Comparison of ENCODE assay signal across 1 cellular context in the genomic region with DNA sequence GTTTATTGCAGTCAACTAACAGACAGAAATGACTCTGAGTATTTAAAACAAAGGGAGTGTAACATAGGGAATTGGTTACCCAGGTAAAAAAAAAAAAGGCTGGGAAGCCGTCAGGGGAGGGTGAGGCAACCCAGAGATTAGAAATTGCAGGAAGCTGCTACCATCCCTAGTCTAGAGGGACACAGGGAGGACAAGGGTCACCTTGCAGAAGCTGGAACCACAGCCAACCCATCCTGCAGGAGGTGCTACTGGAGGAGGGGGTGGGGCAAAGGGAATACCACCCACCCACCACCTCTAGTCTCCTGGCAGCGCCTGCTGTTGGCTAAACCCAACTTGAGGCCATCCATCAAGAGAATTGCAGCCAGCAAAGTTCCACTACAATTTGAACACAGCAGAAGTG.
TF ChIP-seq lines count a peak whose summit lies in the region.

No MANE protein-coding gene starts in this region.

TF ChIP-seq in HCT116, 20 proteins besides CTCF, POLR2A, EP300 and RAD21 (continued from another document):
- TF ChIP-seq TCF7L2 (IDR thresholded peaks at IDR 0.05; ENCODE audit: borderline replicate concordance, extremely low read depth, insufficient read depth, insufficient read length): no peak
- TF ChIP-seq JUND (IDR thresholded peaks at IDR 0.05): no peak
- no peak for TF ChIP-seq REST (IDR thresholded peaks at IDR 0.05; ENCODE audit: low read depth)
- no peak for TF ChIP-seq ATF3 (IDR thresholded peaks at IDR 0.05)
- TF ChIP-seq ZBTB33 (IDR thresholded peaks at IDR 0.05; ENCODE audit: extremely low read depth, insufficient replicate concordance, low read length): no peak
- no peak for TF ChIP-seq SIN3A (IDR thresholded peaks at IDR 0.05; ENCODE audit: low read depth)
